23 cellular contexts compared by ENCODE assay signal in genomic region chr14:44901696-44902095, GRCh38.
"Had no signal": no experiment of that assay in that cellular context is flagged by ENCODE, and none has a peak within 500 bp of the region (broad histone marks: within the 10 kb centered on the region; RNA-seq: fewer than 3 reads in every experiment).

No MANE protein-coding gene starts in this region.

- H3K27me3 ChIP-seq: MG63, SJSA1 had no signal

- FAIRE-seq: RCC 7860 had no signal

- DNase-seq: IMR-90, Karpas-422, KG1, MG63, NCI-H1092, NCI-H1105 treated with DMSO at 0.1 percent for 48 hours, NCI-H1417 treated with DMSO at 0.1 percent for 48 hours, NCI-H146, NCI-H1694 treated with DMSO at 0.1 percent for 48 hours, NCI-H2029, NCI-H2081 treated with DMSO at 0.1 percent for 48 hours, NCI-H2171, NCI-H226, NCI-H510A, NCI-H524 treated with DMSO at 0.1 percent for 48 hours, NCI-H82, Right ventricle myocardium superior, RPMI8226, SIG-M5 had no signal

- H3K4me3 ChIP-seq: MG63, SJSA1, SK-N-MC had no signal

- H3K9me3 ChIP-seq: SJSA1 had no signal

- H3K27ac ChIP-seq: HL-60, SJSA1, SK-N-MC had no signal

- H3K36me3 ChIP-seq: MG63 had no signal
